Comparison of ENCODE assay signal across 9 cellular contexts in the genomic region with DNA sequence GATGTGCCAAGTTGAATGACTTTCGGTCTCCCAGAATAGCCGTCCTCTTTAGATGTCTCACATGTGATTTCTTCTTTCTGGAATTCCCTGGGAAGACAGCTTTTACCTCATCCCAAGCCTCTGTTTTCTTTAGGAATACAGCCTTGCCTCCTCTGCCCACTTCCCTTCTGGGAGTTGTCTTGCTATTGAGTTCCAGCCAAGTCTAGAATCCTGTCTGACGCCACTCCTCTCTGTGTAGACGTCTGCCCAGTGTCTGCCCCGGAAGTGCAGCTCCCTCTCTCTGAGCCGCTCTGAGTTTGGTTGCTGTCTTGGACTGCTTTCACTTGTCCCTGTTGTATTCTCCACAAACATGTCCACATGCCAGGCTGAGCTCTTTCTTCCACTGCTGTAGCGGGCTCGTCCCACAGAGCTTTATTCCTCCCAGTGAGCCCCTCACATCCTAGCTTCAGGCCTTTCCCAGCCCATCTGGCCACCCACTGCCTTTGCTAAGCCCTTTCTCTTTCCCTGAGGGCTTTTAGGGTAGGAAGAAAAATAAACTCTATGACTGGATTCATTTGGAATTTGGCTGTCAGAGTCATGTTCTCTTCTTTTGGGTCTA. TPM values are rescaled to one million over a fixed set of nuclear protein-coding genes. Genes with fewer than 3 reads are reported as not detected.
DNase-seq lines count a peak whose midpoint lies in the region; ATAC-seq and TF ChIP-seq lines count a peak whose summit lies in the region.
"Had no signal": no experiment of that assay in that cellular context is flagged by ENCODE, and none has a peak within 500 bp of the region (broad histone marks: within the 10 kb centered on the region; RNA-seq: fewer than 3 reads in every experiment).

No MANE protein-coding gene starts in this region.

- peak overlapping the region in 9 of 12 donors; percentile 9 to 42 (median 24) for H3K4me3 ChIP-seq in heart left ventricle

- H3K27me3 ChIP-seq in heart left ventricle = no peaks in the 10 kb centered on the region

- peak overlapping the region; percentile 20 for H3K27ac ChIP-seq in adipose tissue (ENCODE audit: low read depth, low read length)
- H3K27ac ChIP-seq in heart left ventricle = peak overlapping the region; percentile 54 to 94 (median 84)

- DNase-seq in ELF-1 (ENCODE audit: low read depth, low spot score) (peak; percentile 68), heart left ventricle (peak; percentile 60 to 89 (median 69)), sciatic nerve (ENCODE audit: low spot score) (peak; percentile 67), NCI-H2196 treated with DMSO at 0.1 percent for 48 hours (lab: John Stamatoyannopoulos, UW; ENCODE audit: unreplicated experiment) (no peak), RKO (ENCODE audit: low spot score) (no peak)

- peaks cover 0 to 15% (median 0%) of the 10 kb centered on the region in 12 donors for H3K9me3 ChIP-seq in heart left ventricle

- no peak for TF ChIP-seq CTCF in heart left ventricle (IDR thresholded peaks at IDR 0.05)

- H3K36me3 ChIP-seq in heart left ventricle = no peaks in the 10 kb centered on the region

- H3K4me1 ChIP-seq in heart left ventricle = peaks cover 0 to 38% (median 19%) of the 10 kb centered on the region in 12 donors

- ATAC-seq in heart left ventricle (peak; percentile 91 to 97 (median 96)), sciatic nerve (peak; percentile 97), GM21367 (IDR thresholded peaks at IDR 0.05; ENCODE audit: unreplicated experiment) (no peak), HG03095 (IDR thresholded peaks at IDR 0.05; ENCODE audit: unreplicated experiment) (no peak)

- TF ChIP-seq POLR2A in heart left ventricle (IDR thresholded peaks at IDR 0.05) = no peak

- intact Hi-C loops in heart left ventricle (cut with DNase I) (loop anchor here in 1 of 10 donors (5.0 kb wide), 1 partner anchor 38 kb away; no protein-coding TSS in a partner anchor), sciatic nerve (cut with DNase I) (no loop called here)

- WGBS in adipose tissue, 3 donors = 31 to 68% (median 36%) methylated on average over 8 of the region's 8 CpGs
- WGBS in heart left ventricle, 4 donors = 11 to 19% (median 15%) methylated on average over 8 of the region's 8 CpGs

RNA-seq across cellular contexts. Expression of gene IGFBP7, which starts 9.0 kb away (rescaled TPM):
- polyA plus RNA-seq in adipose tissue (100 to 1,000 TPM; 153 to 699 (median 661) TPM), heart left ventricle (100 to 1,000 TPM; 458 to 857 TPM)
- total RNA-seq in heart left ventricle (1,000 to 10,000 TPM in 2 of 9 donors, 100 to 1,000 TPM in 7; 494 to 1,088 (median 585) TPM), sciatic nerve (482 TPM)
- total RNA-seq: T-helper 1 cell treated with Interleukin-12 subunit alpha and Interleukin-12 subunit beta and Interleukin-4 antibody, amounts not matched to agents 30 ng/mL and 1 ng/mL, for 36 hours had no signal

Comparison
In these comparisons a context has a peak if more than half of its experiments do, and no peak if none do; other contexts are left out.
1. DNase-seq: peak in ELF-1 (single experiment), heart left ventricle (5 of 5) and sciatic nerve (single experiment); none in NCI-H2196 treated with DMSO at 0.1 percent for 48 hours (single experiment) and RKO (single experiment).
2. ATAC-seq: peak in heart left ventricle (4 of 4) and sciatic nerve (single experiment); none in GM21367 (single experiment) and HG03095 (single experiment).